Comparison of ENCODE assay signal across 1 cellular context in genomic region chr7:47405286-47405904, GRCh38.
TF ChIP-seq lines count a peak whose summit lies in the region.

No MANE protein-coding gene starts in this region.

TF ChIP-seq in WTC11, 78 proteins besides CTCF, POLR2A, EP300 and RAD21 (continued from another document):
- no peak for TF ChIP-seq ZSCAN18 (CRISPR knock-in tag; IDR thresholded peaks at IDR 0.05)
